ENCODE assay signal across 16 cellular contexts in genomic region chr5:150400020-150400326, GRCh38. TPM values are rescaled to one million over a fixed set of nuclear protein-coding genes. Genes with fewer than 3 reads are reported as not detected.
A peak's percentile ranks its signal among the peaks of the same experiment; 100 is the strongest.
DNase-seq lines count a peak whose midpoint lies in the region; ATAC-seq and TF ChIP-seq lines count a peak whose summit lies in the region.
"Had no signal": no experiment of that assay in that cellular context is flagged by ENCODE, and none has a peak within 500 bp of the region (broad histone marks: within the 10 kb centered on the region; RNA-seq: fewer than 3 reads in every experiment).

No MANE protein-coding gene starts in this region.

- DNase-seq in AG04450 (ENCODE audit: low read depth, low spot score) (no peak), NCI-H2081 treated with DMSO at 0.1 percent for 48 hours (lab: John Stamatoyannopoulos, UW) (no peak), testis (no peak)
- DNase-seq in CD8-positive, alpha-beta T cell, result no peak
- no peak for DNase-seq in effector memory CD8-positive, alpha-beta T cell
- DNase-seq: activated CD4-positive, alpha-beta T cell treated with anti-CD3 and anti-CD28 coated beads, Interleukin-2, amount 50 U/mL, for 48 hours; activated effector memory CD4-positive, alpha-beta T cell treated with Interleukin-2 at 50 U/mL for 16 hours; DMS153; NCI-H1436 treated with DMSO at 0.1 percent for 48 hours; NCI-H2227 treated with DMSO at 0.1 percent for 48 hours; occipital lobe; stimulated activated CD4-positive, alpha-beta T cell treated with anti-CD3 and anti-CD28 coated beads, Interleukin-2, amount 100 ng/mL, for 48 hours had no signal

- no peak for ATAC-seq in CD8-positive, alpha-beta T cell
- no peak for ATAC-seq in effector memory CD8-positive, alpha-beta T cell (replicated peaks)
- ATAC-seq in HG02588 (IDR thresholded peaks at IDR 0.05; ENCODE audit: unreplicated experiment) (no peak), GM19467 (IDR thresholded peaks at IDR 0.05; ENCODE audit: unreplicated experiment) (no peak)

- peaks cover 63% of the 10 kb centered on the region for H3K36me3 ChIP-seq in CD8-positive, alpha-beta T cell (ENCODE audit: insufficient read depth, low read length)
- no peaks in the 10 kb centered on the region for H3K36me3 ChIP-seq in testis (ENCODE audit: low read depth, missing control alignments)

- POLR2A ChIA-PET in AG04450 (lab: Yijun Ruan, JAX), result interaction anchor here (1.0 to 1.2 kb wide), 3 partner anchors 10 to 41 kb away, joined by 3 to 4 read pairs (median 3); no protein-coding TSS in a partner anchor
- POLR2A ChIA-PET in CD8-positive, alpha-beta T cell (lab: Charles Lee), result interaction anchor here (1.6 kb wide), 1 partner anchor 13 kb away, joined by 5 read pairs; the partner anchor contains the start of gene CD74

- H3K9me3 ChIP-seq in AG04450 (ENCODE audit: control insufficient read depth, insufficient read depth, low read length), result no peaks in the 10 kb centered on the region
- no peaks in the 10 kb centered on the region for H3K9me3 ChIP-seq in CD8-positive, alpha-beta T cell (ENCODE audit: low read length)
- no peaks in the 10 kb centered on the region for H3K9me3 ChIP-seq in testis
- H3K9me3 ChIP-seq: ascending aorta had no signal

- H3K27me3 ChIP-seq in AG04450 (ENCODE audit: control insufficient read depth, insufficient read depth, low read length) (no peaks in the 10 kb centered on the region), testis (no peaks in the 10 kb centered on the region)
- no peaks in the 10 kb centered on the region for H3K27me3 ChIP-seq in CD8-positive, alpha-beta T cell (ENCODE audit: insufficient read depth, low read length)
- H3K27me3 ChIP-seq: ascending aorta had no signal

- no peak for TF ChIP-seq POLR2A in testis (IDR thresholded peaks at IDR 0.05)

- peaks cover 92% of the 10 kb centered on the region for H3K36me3 Mint-ChIP-seq in CD8-positive, alpha-beta T cell
- H3K36me3 Mint-ChIP-seq in IgD-negative memory B cell, result peaks cover 8% of the 10 kb centered on the region
- peaks cover 98% of the 10 kb centered on the region for H3K36me3 Mint-ChIP-seq in effector memory CD8-positive, alpha-beta T cell (ENCODE audit: insufficient read depth)

- H3K4me3 ChIP-seq in AG04450 (ENCODE audit: low read depth, low read length) (no peak overlapping the region), testis (no peak overlapping the region)
- H3K4me3 ChIP-seq in CD8-positive, alpha-beta T cell (ENCODE audit: low read depth, low read length), result no peak overlapping the region
- H3K4me3 ChIP-seq: ascending aorta had no signal

- no peaks in the 10 kb centered on the region for H3K9me3 Mint-ChIP-seq in CD8-positive, alpha-beta T cell
- H3K9me3 Mint-ChIP-seq in IgD-negative memory B cell, result no peaks in the 10 kb centered on the region
- no peaks in the 10 kb centered on the region for H3K9me3 Mint-ChIP-seq in effector memory CD8-positive, alpha-beta T cell

- H3K4me1 Mint-ChIP-seq in CD8-positive, alpha-beta T cell (ENCODE audit: low read depth), result no peaks in the 10 kb centered on the region
- peaks cover 30 to 39% (median 37%) of the 10 kb centered on the region in 3 donors for H3K4me1 Mint-ChIP-seq in IgD-negative memory B cell
- H3K4me1 Mint-ChIP-seq in effector memory CD8-positive, alpha-beta T cell (ENCODE audit: low read depth in 2 of 2), result peaks cover 25 to 29% of the 10 kb centered on the region in 2 donors

- no peak for TF ChIP-seq CTCF in AG04450 (IDR thresholded peaks at IDR 0.05; ENCODE audit: low read depth, low read length)
- no peak for TF ChIP-seq CTCF in CD8-positive, alpha-beta T cell (IDR thresholded peaks at IDR 0.05)
- TF ChIP-seq CTCF in testis (IDR thresholded peaks at IDR 0.05), result no peak

- H3K27ac Mint-ChIP-seq in CD8-positive, alpha-beta T cell, result peak overlapping the region; percentile 80
- peak overlapping the region; percentile 93 to 100 (median 97) for H3K27ac Mint-ChIP-seq in IgD-negative memory B cell
- peak overlapping the region; percentile 74 to 93 for H3K27ac Mint-ChIP-seq in effector memory CD8-positive, alpha-beta T cell

- CTCF ChIA-PET in AG04450 (lab: Charles Lee), result interaction anchor here (1.5 kb wide), 1 partner anchor 22 kb away, joined by 6 read pairs; no protein-coding TSS in a partner anchor
- CTCF ChIA-PET in CD8-positive, alpha-beta T cell (lab: Charles Lee), result interaction anchor here (2.3 to 6.0 kb wide), 2 partner anchors 11 to 37 kb away, joined by 9 to 25 read pairs; no protein-coding TSS in a partner anchor

- H3K4me1 ChIP-seq in CD8-positive, alpha-beta T cell (ENCODE audit: insufficient read depth, low read length), result no peaks in the 10 kb centered on the region
- H3K4me1 ChIP-seq in testis, result no peaks in the 10 kb centered on the region
- H3K4me1 ChIP-seq: ascending aorta had no signal

- intact Hi-C loops in CD8-positive, alpha-beta T cell (cut with DNase I, micrococcal nuclease), result no loop called here
- intact Hi-C loops in testis (cut with DNase I; ENCODE audit: low total_unique reads), result no loop called here

- H3K27me3 Mint-ChIP-seq in CD8-positive, alpha-beta T cell (ENCODE audit: low read depth), result no peaks in the 10 kb centered on the region
- H3K27me3 Mint-ChIP-seq in IgD-negative memory B cell, result no peaks in the 10 kb centered on the region
- H3K27me3 Mint-ChIP-seq in effector memory CD8-positive, alpha-beta T cell, result no peaks in the 10 kb centered on the region

- H3K27ac ChIP-seq in AG04450 (ENCODE audit: low read depth, low read length), result peak overlapping the region; percentile 47
- H3K27ac ChIP-seq in CD8-positive, alpha-beta T cell (ENCODE audit: low read depth, low read length), result no peak overlapping the region
- H3K27ac ChIP-seq in testis, result no peak overlapping the region
- H3K27ac ChIP-seq: ascending aorta had no signal

- H3K4me3 Mint-ChIP-seq in CD8-positive, alpha-beta T cell, result no peak overlapping the region
- peak overlapping the region; percentile 50 to 97 (median 75) for H3K4me3 Mint-ChIP-seq in IgD-negative memory B cell
- H3K4me3 Mint-ChIP-seq in effector memory CD8-positive, alpha-beta T cell, result no peak overlapping the region

- WGBS in testis, 2 donors, result 86 to 87% methylated on average over 7 of the region's 7 CpGs

RNA-seq across cellular contexts. Expression of gene CD74, which starts 12.7 kb away (rescaled TPM):
- 2.9 and 4.9 TPM in 2 replicates for polyA plus RNA-seq in AG04450 (2011; rRNA removed)
- polyA minus RNA-seq in AG04450 (2011; rRNA and poly(A)+ RNA removed), result 0.91 and 1.1 TPM in 2 replicates
- 100 to 1,000 TPM; 401 to 411 TPM for total RNA-seq in CD8-positive, alpha-beta T cell
- 29,718 TPM for polyA plus RNA-seq in IgD-negative memory B cell
- total RNA-seq in testis, result 100 to 1,000 TPM; 137 to 223 TPM
- polyA plus RNA-seq in testis (ENCODE audit: insufficient read depth, low read depth, low replicate concordance), result 1,318 TPM

RNA-seq across cellular contexts. Expression of gene TCOF1, which starts 42.5 kb away (rescaled TPM):
- 6.5 and 9.8 TPM in 2 replicates for polyA plus RNA-seq in AG04450 (2011; rRNA removed)
- polyA minus RNA-seq in AG04450 (2011; rRNA and poly(A)+ RNA removed), result 12.1 and 12.5 TPM in 2 replicates
- total RNA-seq in CD8-positive, alpha-beta T cell, result 10 to 100 TPM; 36.5 to 38.7 TPM
- polyA plus RNA-seq in IgD-negative memory B cell, result 26.4 TPM
- 10 to 100 TPM; 46.6 to 52.8 TPM for total RNA-seq in testis
- 22.9 TPM for polyA plus RNA-seq in testis (ENCODE audit: insufficient read depth, low read depth, low replicate concordance)

RNA-seq across cellular contexts. Expression of gene RPS14, which starts 49.6 kb away (rescaled TPM):
- polyA plus RNA-seq in AG04450 (2011; rRNA removed) (3,620 and 4,046 TPM in 2 replicates), IgD-negative memory B cell (7,694 TPM), testis (ENCODE audit: insufficient read depth, low read depth, low replicate concordance) (1,234 TPM)
- 932 and 933 TPM in 2 replicates for polyA minus RNA-seq in AG04450 (2011; rRNA and poly(A)+ RNA removed)
- total RNA-seq in CD8-positive, alpha-beta T cell, result 1,000 to 10,000 TPM; 5,604 to 5,613 TPM
- total RNA-seq in testis, result 1,000 to 10,000 TPM in 1 of 2 donors, 100 to 1,000 TPM in 1; 781 to 1,273 TPM

Comparison
In these comparisons a context has a peak if more than half of its experiments do, and no peak if none do; other contexts are left out.
1. H3K4me3 Mint-ChIP-seq: peak in IgD-negative memory B cell (4 of 4); none in CD8-positive, alpha-beta T cell (single experiment) and effector memory CD8-positive, alpha-beta T cell (0 of 2).
2. RNA of gene CD74, which starts 12.7 kb away (polyA plus RNA-seq): 29,718 TPM in IgD-negative memory B cell (single experiment) and 1,318 TPM in testis (single experiment); 2.9 to 4.9 TPM in AG04450; every median in the first group is over 100 times any median in the second.
3. Peak in every context shown above with its lines, with median percentiles within 50 percentile points of each other: H3K27ac Mint-ChIP-seq.